8 cellular contexts compared by ENCODE assay signal in genomic region chr22:27800250-27801131, GRCh38. TPM values are rescaled to one million over a fixed set of nuclear protein-coding genes. Genes with fewer than 3 reads are reported as not detected.
DNase-seq lines count a peak whose midpoint lies in the region; ATAC-seq and TF ChIP-seq lines count a peak whose summit lies in the region.

No MANE protein-coding gene starts in this region.

- no peaks in the 10 kb centered on the region for H3K36me3 Mint-ChIP-seq in naive thymus-derived CD8-positive, alpha-beta T cell

- peak overlapping the region; percentile 26 to 92 (median 65) for H3K4me3 Mint-ChIP-seq in naive thymus-derived CD8-positive, alpha-beta T cell

- no peaks in the 10 kb centered on the region for H3K27me3 ChIP-seq in MG63

- POLR2A ChIA-PET in naive thymus-derived CD8-positive, alpha-beta T cell (lab: Charles Lee): no interaction called here

- DNase-seq in AG09309 (ENCODE audit: low read depth) (no peak), MG63 (peak; percentile 24), epithelial cell of proximal tubule (ENCODE audit: low read depth) (no peak), NCI-H2171 treated with DMSO at 0.1 percent for 48 hours (lab: John Stamatoyannopoulos, UW) (no peak), NCI-H82 treated with DMSO at 0.1 percent for 48 hours (lab: John Stamatoyannopoulos, UW; ENCODE audit: unreplicated experiment) (no peak), NK-92 (lab: John Stamatoyannopoulos, UW; ENCODE audit: unreplicated experiment) (no peak)
- peak in 1 of 10 donors; percentile 3 for DNase-seq in naive thymus-derived CD8-positive, alpha-beta T cell

- ATAC-seq in naive thymus-derived CD8-positive, alpha-beta T cell: no peak
- no peak for ATAC-seq in HG03457 (IDR thresholded peaks at IDR 0.05; ENCODE audit: unreplicated experiment)

- no peaks in the 10 kb centered on the region for H3K9me3 Mint-ChIP-seq in naive thymus-derived CD8-positive, alpha-beta T cell

- H3K4me3 ChIP-seq in AG09309 (ENCODE audit: control insufficient read depth, low read depth, low read length) (peak overlapping the region; percentile 60), MG63 (peak overlapping the region; percentile 68), epithelial cell of proximal tubule (ENCODE audit: low read depth, low read length) (peak overlapping the region; percentile 60)

- H3K27ac Mint-ChIP-seq in naive thymus-derived CD8-positive, alpha-beta T cell: no peak overlapping the region

- H3K4me1 Mint-ChIP-seq in naive thymus-derived CD8-positive, alpha-beta T cell: peaks cover 16 to 22% (median 17%) of the 10 kb centered on the region in 4 donors

- H3K9me3 ChIP-seq in MG63: no peaks in the 10 kb centered on the region

- no peaks in the 10 kb centered on the region for H3K36me3 ChIP-seq in MG63

- TF ChIP-seq CTCF in AG09309 (IDR thresholded peaks at IDR 0.05; ENCODE audit: control insufficient read depth, insufficient read depth, low read depth, low read length, missing control alignments) (no peak), epithelial cell of proximal tubule (conservative IDR thresholded peaks at IDR 0.05; ENCODE audit: low read depth, low read length) (no peak)

- H3K27me3 Mint-ChIP-seq in naive thymus-derived CD8-positive, alpha-beta T cell: peaks cover 10 to 20% (median 15%) of the 10 kb centered on the region in 5 donors

RNA-seq across cellular contexts. Expression of gene MN1, which starts 1.1 kb away (rescaled TPM):
- total RNA-seq in MG63 (2014; rRNA removed; shearing (Covaris generic); ENCODE audit: low replicate concordance): 1.4 and 1.9 TPM in 2 replicates
- 0.06 and 2.1 TPM in 2 replicates for total RNA-seq in epithelial cell of proximal tubule
- total RNA-seq in naive thymus-derived CD8-positive, alpha-beta T cell: under 1 TPM; 0.22 to 0.39 TPM
- polyA plus RNA-seq in naive thymus-derived CD8-positive, alpha-beta T cell: under 1 TPM in 1 of 3 donors, not detected in 2; 0.10 TPM
